1 cellular context compared by ENCODE assay signal in the genomic region with DNA sequence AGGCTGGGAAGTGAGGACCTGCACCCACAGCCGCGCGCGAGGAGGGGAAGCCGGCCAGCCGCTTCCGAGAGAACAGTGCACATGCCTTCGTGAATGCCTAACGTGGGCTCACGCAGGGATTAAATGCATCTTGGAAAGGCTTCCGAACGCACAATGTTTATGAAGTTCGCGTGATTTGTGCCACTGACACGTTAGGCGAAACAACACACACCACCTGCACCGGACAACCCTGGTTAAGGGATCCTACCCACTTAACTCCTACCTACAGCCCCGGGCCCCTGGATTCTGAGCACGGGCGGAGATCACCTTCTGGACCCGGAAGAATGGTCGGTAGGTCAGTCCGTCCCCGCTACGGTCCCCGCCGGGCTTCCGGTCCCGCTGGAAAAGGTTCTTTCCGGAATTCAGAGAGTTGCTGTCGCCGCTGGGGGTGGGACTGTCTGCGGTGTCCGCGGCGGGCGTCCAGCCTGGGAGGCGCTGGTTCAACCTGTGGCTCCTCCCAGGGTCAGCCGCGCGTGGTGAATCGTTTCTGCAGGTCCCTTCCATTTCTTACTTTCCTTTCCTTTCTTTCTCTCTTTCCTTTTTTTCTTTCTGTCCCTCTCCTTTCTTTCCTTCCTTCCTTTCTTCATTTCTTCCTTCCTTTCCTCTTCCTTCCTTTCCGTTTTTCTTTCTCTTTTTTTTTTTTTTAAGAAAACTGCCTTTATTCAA.
TF ChIP-seq lines count a peak whose summit lies in the region.

A gene with protein sequence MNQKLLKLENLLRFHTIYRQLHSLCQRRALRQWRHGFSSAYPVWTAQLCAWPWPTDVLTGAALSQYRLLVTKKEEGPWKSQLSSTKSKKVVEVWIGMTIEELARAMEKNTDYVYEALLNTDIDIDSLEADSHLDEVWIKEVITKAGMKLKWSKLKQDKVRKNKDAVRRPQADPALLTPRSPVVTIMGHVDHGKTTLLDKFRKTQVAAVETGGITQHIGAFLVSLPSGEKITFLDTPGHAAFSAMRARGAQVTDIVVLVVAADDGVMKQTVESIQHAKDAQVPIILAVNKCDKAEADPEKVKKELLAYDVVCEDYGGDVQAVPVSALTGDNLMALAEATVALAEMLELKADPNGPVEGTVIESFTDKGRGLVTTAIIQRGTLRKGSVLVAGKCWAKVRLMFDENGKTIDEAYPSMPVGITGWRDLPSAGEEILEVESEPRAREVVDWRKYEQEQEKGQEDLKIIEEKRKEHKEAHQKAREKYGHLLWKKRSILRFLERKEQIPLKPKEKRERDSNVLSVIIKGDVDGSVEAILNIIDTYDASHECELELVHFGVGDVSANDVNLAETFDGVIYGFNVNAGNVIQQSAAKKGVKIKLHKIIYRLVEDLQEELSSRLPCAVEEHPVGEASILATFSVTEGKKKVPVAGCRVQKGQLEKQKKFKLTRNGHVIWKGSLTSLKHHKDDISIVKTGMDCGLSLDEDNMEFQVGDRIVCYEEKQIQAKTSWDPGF (minus strand): TSS at position 325 of the 705 bp plus-strand sequence. CDS start 5,373 bp downstream, outside the sequence.

TF ChIP-seq in HepG2, 621 proteins besides CTCF, POLR2A, EP300 and RAD21 (continued from another document and continues in another):
- TF ChIP-seq, protein P1, sequence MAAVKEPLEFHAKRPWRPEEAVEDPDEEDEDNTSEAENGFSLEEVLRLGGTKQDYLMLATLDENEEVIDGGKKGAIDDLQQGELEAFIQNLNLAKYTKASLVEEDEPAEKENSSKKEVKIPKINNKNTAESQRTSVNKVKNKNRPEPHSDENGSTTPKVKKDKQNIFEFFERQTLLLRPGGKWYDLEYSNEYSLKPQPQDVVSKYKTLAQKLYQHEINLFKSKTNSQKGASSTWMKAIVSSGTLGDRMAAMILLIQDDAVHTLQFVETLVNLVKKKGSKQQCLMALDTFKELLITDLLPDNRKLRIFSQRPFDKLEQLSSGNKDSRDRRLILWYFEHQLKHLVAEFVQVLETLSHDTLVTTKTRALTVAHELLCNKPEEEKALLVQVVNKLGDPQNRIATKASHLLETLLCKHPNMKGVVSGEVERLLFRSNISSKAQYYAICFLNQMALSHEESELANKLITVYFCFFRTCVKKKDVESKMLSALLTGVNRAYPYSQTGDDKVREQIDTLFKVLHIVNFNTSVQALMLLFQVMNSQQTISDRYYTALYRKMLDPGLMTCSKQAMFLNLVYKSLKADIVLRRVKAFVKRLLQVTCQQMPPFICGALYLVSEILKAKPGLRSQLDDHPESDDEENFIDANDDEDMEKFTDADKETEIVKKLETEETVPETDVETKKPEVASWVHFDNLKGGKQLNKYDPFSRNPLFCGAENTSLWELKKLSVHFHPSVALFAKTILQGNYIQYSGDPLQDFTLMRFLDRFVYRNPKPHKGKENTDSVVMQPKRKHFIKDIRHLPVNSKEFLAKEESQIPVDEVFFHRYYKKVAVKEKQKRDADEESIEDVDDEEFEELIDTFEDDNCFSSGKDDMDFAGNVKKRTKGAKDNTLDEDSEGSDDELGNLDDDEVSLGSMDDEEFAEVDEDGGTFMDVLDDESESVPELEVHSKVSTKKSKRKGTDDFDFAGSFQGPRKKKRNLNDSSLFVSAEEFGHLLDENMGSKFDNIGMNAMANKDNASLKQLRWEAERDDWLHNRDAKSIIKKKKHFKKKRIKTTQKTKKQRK (IDR thresholded peaks at IDR 0.05; ENCODE audit: low read length): no peak
- TF ChIP-seq ELK4 (CRISPR knock-in tag; IDR thresholded peaks at IDR 0.05; ENCODE audit: borderline replicate concordance) (peak; percentile 21; the same call in 1 of the 2 replicates), ZBTB39 (CRISPR knock-in tag; IDR thresholded peaks at IDR 0.05) (peak; percentile 87; the same call in 1 of the 2 replicates), TBX3 (IDR thresholded peaks at IDR 0.05; ENCODE audit: borderline replicate concordance) (peak; percentile 44; the same call in 1 of the 2 replicates), PCBP2 (optimal IDR thresholded peaks at IDR 0.05; ENCODE audit: low read depth, low read length, poor library complexity, severe bottlenecking) (no peak), AKNA (CRISPR knock-in tag; IDR thresholded peaks at IDR 0.05; ENCODE audit: borderline replicate concordance) (peak; percentile 64; the same call in 1 of the 2 replicates), GFI1 (CRISPR knock-in tag; IDR thresholded peaks at IDR 0.05; ENCODE audit: borderline replicate concordance) (peak; percentile 91), MAF1 (CRISPR knock-in tag; IDR thresholded peaks at IDR 0.05; ENCODE audit: borderline replicate concordance) (peak; percentile 95; the same call in 1 of the 2 replicates), ZSCAN9 (CRISPR knock-in tag; IDR thresholded peaks at IDR 0.05; ENCODE audit: borderline replicate concordance) (peak; percentile 92), ZNF891 (CRISPR knock-in tag; IDR thresholded peaks at IDR 0.05) (peak; percentile 98), ZNF253 (CRISPR knock-in tag; IDR thresholded peaks at IDR 0.05; ENCODE audit: borderline replicate concordance) (peak; percentile 97; the same call in 1 of the 2 replicates), ZNF720 (CRISPR knock-in tag; IDR thresholded peaks at IDR 0.05) (0 out of 2 replicates have a peak, but pooled peaks have one; percentile 38), MYNN (CRISPR knock-in tag; IDR thresholded peaks at IDR 0.05; ENCODE audit: low read depth) (peak; percentile 75; the same call in 1 of the 2 replicates), TSC22D2 (CRISPR knock-in tag; IDR thresholded peaks at IDR 0.05; ENCODE audit: borderline replicate concordance) (no peak; the same call in 1 of the 2 replicates), CHD4 (IDR thresholded peaks at IDR 0.05; ENCODE audit: borderline replicate concordance, low read length) (no peak), ZBED4 (CRISPR knock-in tag; IDR thresholded peaks at IDR 0.05; ENCODE audit: borderline replicate concordance) (peak; percentile 84; the same call in 1 of the 2 replicates), GTF3A (CRISPR knock-in tag; conservative IDR thresholded peaks at IDR 0.05) (no peak; the same call in 1 of the 2 replicates)
- TF ChIP-seq, protein P2, sequence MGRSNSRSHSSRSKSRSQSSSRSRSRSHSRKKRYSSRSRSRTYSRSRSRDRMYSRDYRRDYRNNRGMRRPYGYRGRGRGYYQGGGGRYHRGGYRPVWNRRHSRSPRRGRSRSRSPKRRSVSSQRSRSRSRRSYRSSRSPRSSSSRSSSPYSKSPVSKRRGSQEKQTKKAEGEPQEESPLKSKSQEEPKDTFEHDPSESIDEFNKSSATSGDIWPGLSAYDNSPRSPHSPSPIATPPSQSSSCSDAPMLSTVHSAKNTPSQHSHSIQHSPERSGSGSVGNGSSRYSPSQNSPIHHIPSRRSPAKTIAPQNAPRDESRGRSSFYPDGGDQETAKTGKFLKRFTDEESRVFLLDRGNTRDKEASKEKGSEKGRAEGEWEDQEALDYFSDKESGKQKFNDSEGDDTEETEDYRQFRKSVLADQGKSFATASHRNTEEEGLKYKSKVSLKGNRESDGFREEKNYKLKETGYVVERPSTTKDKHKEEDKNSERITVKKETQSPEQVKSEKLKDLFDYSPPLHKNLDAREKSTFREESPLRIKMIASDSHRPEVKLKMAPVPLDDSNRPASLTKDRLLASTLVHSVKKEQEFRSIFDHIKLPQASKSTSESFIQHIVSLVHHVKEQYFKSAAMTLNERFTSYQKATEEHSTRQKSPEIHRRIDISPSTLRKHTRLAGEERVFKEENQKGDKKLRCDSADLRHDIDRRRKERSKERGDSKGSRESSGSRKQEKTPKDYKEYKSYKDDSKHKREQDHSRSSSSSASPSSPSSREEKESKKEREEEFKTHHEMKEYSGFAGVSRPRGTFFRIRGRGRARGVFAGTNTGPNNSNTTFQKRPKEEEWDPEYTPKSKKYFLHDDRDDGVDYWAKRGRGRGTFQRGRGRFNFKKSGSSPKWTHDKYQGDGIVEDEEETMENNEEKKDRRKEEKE (IDR thresholded peaks at IDR 0.05): no peak
- TF ChIP-seq, protein P3, sequence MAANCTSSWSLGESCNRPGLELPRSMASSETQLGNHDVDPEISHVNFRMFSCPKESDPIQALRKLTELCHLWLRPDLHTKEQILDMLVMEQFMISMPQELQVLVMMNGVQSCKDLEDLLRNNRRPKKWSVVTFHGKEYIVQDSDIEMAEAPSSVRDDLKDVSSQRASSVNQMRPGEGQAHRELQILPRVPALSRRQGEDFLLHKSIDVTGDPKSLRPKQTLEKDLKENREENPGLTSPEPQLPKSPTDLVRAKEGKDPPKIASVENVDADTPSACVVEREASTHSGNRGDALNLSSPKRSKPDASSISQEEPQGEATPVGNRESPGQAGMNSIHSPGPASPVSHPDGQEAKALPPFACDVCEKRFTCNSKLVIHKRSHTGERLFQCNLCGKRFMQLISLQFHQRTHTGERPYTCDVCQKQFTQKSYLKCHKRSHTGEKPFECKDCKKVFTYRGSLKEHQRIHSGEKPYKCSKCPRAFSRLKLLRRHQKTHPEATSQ (CRISPR knock-in tag; IDR thresholded peaks at IDR 0.05; ENCODE audit: borderline replicate concordance): peak; percentile 97
